ENCODE assay signal across 1 cellular context in the genomic region with DNA sequence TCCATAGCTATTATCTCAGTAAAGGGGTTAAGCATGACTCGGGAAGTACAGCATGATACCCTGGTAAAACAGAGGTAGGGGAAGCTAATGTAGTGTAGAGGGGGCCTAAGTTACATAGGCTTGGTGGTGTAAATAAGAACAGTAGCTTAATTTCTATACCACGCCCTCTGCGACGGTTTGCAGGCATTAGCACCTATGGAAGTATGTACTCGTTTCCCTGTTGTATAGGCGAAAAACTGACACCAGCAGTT.
TF ChIP-seq lines count a peak whose summit lies in the region.

No MANE protein-coding gene starts in this region.

TF ChIP-seq in endothelial cell of umbilical vein, 7 proteins besides CTCF, POLR2A, EP300 and RAD21:
- TF ChIP-seq FOS (IDR thresholded peaks at IDR 0.05; ENCODE audit: borderline replicate concordance, insufficient read depth, low read length) = no peak
- no peak for TF ChIP-seq EZH2 (IDR thresholded peaks at IDR 0.05; ENCODE audit: borderline replicate concordance, low read depth, low read length, severe bottlenecking)
- TF ChIP-seq GATA2 (IDR thresholded peaks at IDR 0.05; ENCODE audit: insufficient read depth, insufficient read length, low read depth, low read length) = no peak
- TF ChIP-seq POLR2AphosphoS5 (IDR thresholded peaks at IDR 0.05; ENCODE audit: insufficient read depth, low read depth, low read length) = no peak
- TF ChIP-seq MYC (IDR thresholded peaks at IDR 0.05; ENCODE audit: low read depth, low read length) = no peak
- no peak for TF ChIP-seq JUN (IDR thresholded peaks at IDR 0.05; ENCODE audit: borderline replicate concordance, insufficient read depth, insufficient read length, low read depth)
- TF ChIP-seq MAX (IDR thresholded peaks at IDR 0.05; ENCODE audit: insufficient read depth, insufficient read length) = no peak
TF ChIP-seq in endothelial cell of umbilical vein: peak in this region for 0.
